Comparison of ENCODE assay signal across 11 cellular contexts in genomic region chr1:182206628-182207239, GRCh38.
A peak's percentile ranks its signal among the peaks of the same experiment; 100 is the strongest.
DNase-seq lines count a peak whose midpoint lies in the region; ATAC-seq, FAIRE-seq and TF ChIP-seq lines count a peak whose summit lies in the region.
"Had no signal": no experiment of that assay in that cellular context is flagged by ENCODE, and none has a peak within 500 bp of the region (broad histone marks: within the 10 kb centered on the region; RNA-seq: fewer than 3 reads in every experiment).

No MANE protein-coding gene starts in this region.

- H3K27ac ChIP-seq in MM.1S (ENCODE audit: low read length): no peak overlapping the region

- H3F3A ChIP-seq in MM.1S (ENCODE audit: insufficient read depth, low read length): no peaks in the 10 kb centered on the region

- no peak overlapping the region for H3K4me3 ChIP-seq in bronchial epithelial cell (ENCODE audit: low read depth, low read length)
- no peak overlapping the region for H3K4me3 ChIP-seq in skeletal muscle cell (ENCODE audit: low read depth, low read length)
- H3K4me3 ChIP-seq in MM.1S (ENCODE audit: low read length): no peak overlapping the region

- no peak for TF ChIP-seq POLR2A in GM12891 (IDR thresholded peaks at IDR 0.05; ENCODE audit: low read depth, low read length)

- no peaks in the 10 kb centered on the region for H3K9me2 ChIP-seq in MM.1S (replicated peaks; ENCODE audit: insufficient read depth, low read length)

- H4K20me1 ChIP-seq in MM.1S (ENCODE audit: insufficient read depth, low read length): no peaks in the 10 kb centered on the region

- H3K9ac ChIP-seq in MM.1S (ENCODE audit: low read length): no peak overlapping the region

- no peaks in the 10 kb centered on the region for H3K4me1 ChIP-seq in MM.1S (ENCODE audit: low read length)

- peak; percentile 37 for ATAC-seq in left lobe of liver
- ATAC-seq in HG02759 (IDR thresholded peaks at IDR 0.05; ENCODE audit: unreplicated experiment): no peak
- ATAC-seq: WTC11 had no signal

- no peaks in the 10 kb centered on the region for H3K79me2 ChIP-seq in MM.1S (ENCODE audit: low read length)

- no peak overlapping the region for H3K4me2 ChIP-seq in MM.1S (ENCODE audit: low read depth, low read length)

- no peaks in the 10 kb centered on the region for H3K27me3 ChIP-seq in bronchial epithelial cell (ENCODE audit: control insufficient read depth, insufficient read depth, low read length)
- H3K27me3 ChIP-seq in MM.1S (replicated peaks; ENCODE audit: insufficient read depth, low read length): no peaks in the 10 kb centered on the region

- no peak for TF ChIP-seq CTCF in bronchial epithelial cell (IDR thresholded peaks at IDR 0.05; ENCODE audit: insufficient read depth, low read length, severe bottlenecking)
- no peak for TF ChIP-seq CTCF in MM.1S (IDR thresholded peaks at IDR 0.05; ENCODE audit: low read length)

- FAIRE-seq in bronchial epithelial cell (lab: Jason Lieb, UNC): peak; percentile 86
- FAIRE-seq in GM12891 (lab: Jason Lieb, UNC): no peak

- no peak overlapping the region for H2AFZ ChIP-seq in MM.1S (ENCODE audit: low read length)

- H3K9me3 ChIP-seq in MM.1S (replicated peaks; ENCODE audit: insufficient read depth, low read length): no peaks in the 10 kb centered on the region

- no peaks in the 10 kb centered on the region for H3K36me3 ChIP-seq in bronchial epithelial cell (ENCODE audit: control insufficient read depth, insufficient read depth, low read length)
- H3K36me3 ChIP-seq in MM.1S (replicated peaks; ENCODE audit: insufficient read depth, low read length): no peaks in the 10 kb centered on the region

- DNase-seq in AG20443 (ENCODE audit: low spot score) (peak; percentile 69), bronchial epithelial cell (ENCODE audit: low read depth) (no peak), left lobe of liver (ENCODE audit: low spot score) (no peak), skeletal muscle cell (ENCODE audit: low read depth) (peak; percentile 43), NCI-H1436 treated with DMSO at 0.1 percent for 48 hours (lab: John Stamatoyannopoulos, UW) (no peak), MM.1S (no peak), GM12891 (ENCODE audit: insufficient read length, low spot score) (no peak)
- DNase-seq: NCI-H1048, NCI-H446 had no signal

TF ChIP-seq in GM12891, 5 proteins besides CTCF, POLR2A, EP300 and RAD21:
- TF ChIP-seq TAF1 (IDR thresholded peaks at IDR 0.05; ENCODE audit: low read depth, low read length) (no peak), POU2F2 (IDR thresholded peaks at IDR 0.05; ENCODE audit: low read depth, low read length) (no peak), PAX5 (IDR thresholded peaks at IDR 0.05; ENCODE audit: insufficient read depth, low read length, severe bottlenecking) (no peak), POLR2AphosphoS5 (IDR thresholded peaks at IDR 0.05; ENCODE audit: low read depth, low read length) (no peak), SPI1 (IDR thresholded peaks at IDR 0.05; ENCODE audit: low read depth, low read length) (no peak)
TF ChIP-seq in GM12891: peak in this region for 0.

Comparison
In these comparisons a context has a peak if more than half of its experiments do, and no peak if none do; other contexts are left out.
1. DNase-seq: peak in AG20443 (single experiment) and skeletal muscle cell (single experiment); none in bronchial epithelial cell (single experiment), left lobe of liver (single experiment), NCI-H1436 treated with DMSO at 0.1 percent for 48 hours (single experiment), MM.1S (single experiment) and GM12891 (single experiment).